In the genomic region with DNA sequence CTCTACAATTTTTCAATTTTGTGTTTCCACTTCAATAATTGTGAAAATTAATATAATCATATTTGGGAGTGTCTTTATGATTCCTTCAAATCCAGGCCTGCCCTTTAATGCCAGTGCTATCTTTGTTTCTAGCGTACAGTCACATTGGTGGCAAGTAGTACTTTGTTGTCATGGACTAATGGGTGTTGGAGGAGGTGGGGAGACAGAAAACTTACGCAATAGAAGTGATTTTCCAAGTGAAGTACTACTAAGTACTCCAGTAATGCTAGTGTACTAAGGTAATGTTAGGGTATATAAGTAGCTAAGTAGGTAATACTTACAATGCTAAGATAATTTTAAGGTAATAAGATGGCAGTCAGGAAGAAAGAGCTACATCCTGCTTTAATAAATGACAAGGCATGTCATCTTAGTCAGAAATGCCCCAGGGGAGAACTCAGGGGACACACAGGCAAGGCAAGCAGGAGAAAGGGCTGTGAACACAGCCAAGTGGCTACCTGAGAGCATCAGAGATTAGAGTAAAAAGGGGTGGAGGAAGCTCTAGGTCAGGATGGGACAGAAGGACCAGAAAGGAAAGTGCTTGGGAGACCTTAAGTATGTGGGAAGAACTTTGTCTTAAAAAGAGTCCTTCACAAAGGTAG, we compare ENCODE assay signal across 20 cellular contexts.
"Had no signal": no experiment of that assay in that cellular context is flagged by ENCODE, and none has a peak within 500 bp of the region (broad histone marks: within the 10 kb centered on the region; RNA-seq: fewer than 3 reads in every experiment).

No MANE protein-coding gene starts in this region.

- FAIRE-seq: astrocyte had no signal

- H3K27ac Mint-ChIP-seq: activated naive CD4-positive, alpha-beta T cell treated with anti-CD3 and anti-CD28 coated beads, Interleukin-2, amount 50 U/mL, for 72 hours; activated T-cell treated with anti-CD3 and anti-CD28 coated beads, Interleukin-2, amount 50 U/mL, for 72 hours; immature natural killer cell; memory B cell had no signal

- H3K9me3 Mint-ChIP-seq: immature natural killer cell, memory B cell had no signal

- H3K4me3 Mint-ChIP-seq: activated T-cell treated with anti-CD3 and anti-CD28 coated beads, Interleukin-2, amount 50 U/mL, for 72 hours; immature natural killer cell; memory B cell; neural crest cell had no signal

- H3K4me1 ChIP-seq: adrenal gland, breast epithelium, prostate gland, right atrium auricular region, testis had no signal

- DNase-seq: activated CD8-positive, alpha-beta memory T cell treated with anti-CD3 and anti-CD28 coated beads for 24 hours; activated CD8-positive, alpha-beta memory T cell treated with anti-CD3 and anti-CD28 coated beads, Interleukin-2, amount 50 U/mL, for 48 hours; activated gamma-delta T cell; activated T-cell treated with anti-CD3 and anti-CD28 coated beads, Interleukin-2, amount 50 U/mL, for 72 hours; adrenal gland; cerebellar nuclear complex; effector CD8-positive, alpha-beta T cell; esophagus squamous epithelium; immature natural killer cell; T-helper 9 cell; testis; upper lobe of left lung had no signal

- H3K4me3 ChIP-seq: adrenal gland, breast epithelium, esophagus squamous epithelium, prostate gland, right atrium auricular region, testis, upper lobe of left lung had no signal

- H3K9me3 ChIP-seq: adrenal gland, breast epithelium, esophagus squamous epithelium, prostate gland, right atrium auricular region, testis, upper lobe of left lung had no signal

- H3K27ac ChIP-seq: adrenal gland, breast epithelium, esophagus squamous epithelium, prostate gland, right atrium auricular region, testis had no signal

- ATAC-seq: activated CD4-positive, CD25-positive, alpha-beta regulatory T cell treated with anti-CD3 and anti-CD28 coated beads, Interleukin-2, amount 50 U/mL, for 24 hours; activated naive CD4-positive, alpha-beta T cell treated with anti-CD3 and anti-CD28 coated beads, Interleukin-2, amount 50 U/mL, for 72 hours; activated T-cell treated with anti-CD3 and anti-CD28 coated beads, Interleukin-2, amount 50 U/mL, for 72 hours had no signal

- H3K36me3 ChIP-seq: adrenal gland, breast epithelium, esophagus squamous epithelium, prostate gland, right atrium auricular region, upper lobe of left lung had no signal

- H3K27me3 ChIP-seq: adrenal gland, breast epithelium, esophagus squamous epithelium, right atrium auricular region, testis, upper lobe of left lung had no signal

- H3K36me3 Mint-ChIP-seq: activated naive CD4-positive, alpha-beta T cell treated with anti-CD3 and anti-CD28 coated beads, Interleukin-2, amount 50 U/mL, for 72 hours; immature natural killer cell; memory B cell had no signal

- H3K4me1 Mint-ChIP-seq: immature natural killer cell had no signal
